In the genomic region with DNA sequence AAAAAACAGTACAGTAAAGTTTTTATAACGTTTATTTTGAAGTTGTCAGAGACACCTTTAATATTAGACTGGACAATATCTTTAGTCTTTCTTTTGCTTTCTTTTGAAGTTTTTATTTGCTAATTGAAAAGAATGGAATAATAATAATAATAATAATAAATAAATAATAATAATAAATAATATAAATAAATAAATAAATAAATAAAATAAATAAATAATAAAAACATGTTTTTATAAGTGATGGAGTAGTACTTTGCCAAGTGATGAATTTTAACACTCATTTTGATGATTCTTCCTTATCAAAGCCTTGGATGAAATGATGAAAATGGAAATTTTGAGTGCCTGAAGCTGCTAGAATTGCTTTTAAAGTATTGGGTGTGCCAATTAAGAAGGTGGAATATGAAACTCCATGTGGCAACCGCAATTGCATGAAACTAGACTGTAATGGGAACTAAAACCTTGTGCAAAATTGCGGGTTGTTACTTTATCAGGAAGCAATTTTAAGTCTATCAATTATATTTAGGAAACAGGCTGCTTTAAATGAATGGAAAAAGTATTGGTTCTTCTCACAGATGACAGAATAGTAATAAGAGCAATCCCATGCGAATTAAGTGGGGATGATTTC, we compare ENCODE assay signal across 9 cellular contexts. TPM values are rescaled to one million over a fixed set of nuclear protein-coding genes. Genes with fewer than 3 reads are reported as not detected.
DNase-seq lines count a peak whose midpoint lies in the region; ATAC-seq, FAIRE-seq and TF ChIP-seq lines count a peak whose summit lies in the region.
"Had no signal": no experiment of that assay in that cellular context is flagged by ENCODE, and none has a peak within 500 bp of the region (broad histone marks: within the 10 kb centered on the region; RNA-seq: fewer than 3 reads in every experiment).

No MANE protein-coding gene starts in this region.

- peak overlapping the region; percentile 72 for H3K27ac Mint-ChIP-seq in chondrocyte (ENCODE audit: unreplicated experiment)

- H3K27me3 ChIP-seq in PC-9 (ENCODE audit: insufficient read depth, low read depth): no peaks in the 10 kb centered on the region
- H3K27me3 ChIP-seq: MG63 had no signal

- H3K27me3 Mint-ChIP-seq in chondrocyte (ENCODE audit: low read depth): no peaks in the 10 kb centered on the region

- H3K4me3 Mint-ChIP-seq in chondrocyte (ENCODE audit: unreplicated experiment): peak overlapping the region; percentile 22

- H3K9me2 ChIP-seq in PC-9 (ENCODE audit: insufficient read depth): no peaks in the 10 kb centered on the region

- H3K4me1 ChIP-seq in PC-9 (replicated peaks; ENCODE audit: insufficient read depth): peaks cover 22% of the 10 kb centered on the region

- peaks cover 12% of the 10 kb centered on the region; the same call in 1 of the 2 replicates for H3F3A ChIP-seq in PC-9 (ENCODE audit: insufficient read depth, low read depth)

- no TSS peak for BruUV-seq in PC-9 (replicated peaks; lab: Mats Ljungman, UMichigan)

- ATAC-seq in GM18519 (IDR thresholded peaks at IDR 0.05; ENCODE audit: low FRiP score, unreplicated experiment): no peak

- peak overlapping the region; percentile 16 for H3K4me3 ChIP-seq in retinal pigment epithelial cell (ENCODE audit: low read length)
- no peak overlapping the region for H3K4me3 ChIP-seq in PC-9

- intact Hi-C loops in PC-9 (cut with micrococcal nuclease; ENCODE audit: unreplicated experiment): loop anchor here (2.0 to 10.0 kb wide), 2 partner anchors 49 to 1011 kb away; a partner anchor contains a TSS

- FAIRE-seq in GM12892 (lab: Jason Lieb, UNC): peak; percentile 48

- peaks cover 33% of the 10 kb centered on the region for H3K36me3 Mint-ChIP-seq in chondrocyte (ENCODE audit: low read depth)

- POLR2A ChIA-PET in PC-9 (lab: Charles Lee; ENCODE audit: unreplicated experiment): interaction anchor here (1.1 kb wide), 1 partner anchor 19 kb away, joined by 4 read pairs; no protein-coding TSS in a partner anchor

- no peak for TF ChIP-seq CTCF in chondrocyte (IDR thresholded peaks at IDR 0.05)
- TF ChIP-seq CTCF in retinal pigment epithelial cell (conservative IDR thresholded peaks at IDR 0.05; ENCODE audit: low read depth, low read length): no peak
- no peak for TF ChIP-seq CTCF in PC-9 (conservative IDR thresholded peaks at IDR 0.05)

- peaks cover 61% of the 10 kb centered on the region for H3K4me1 Mint-ChIP-seq in chondrocyte (ENCODE audit: low read depth)

- no peaks in the 10 kb centered on the region for H3K9me3 Mint-ChIP-seq in chondrocyte (ENCODE audit: low read depth)
- H3K9me3 Mint-ChIP-seq: activated naive CD4-positive, alpha-beta T cell treated with anti-CD3 and anti-CD28 coated beads, Interleukin-2, amount 50 U/mL, for 72 hours had no signal

- no peak overlapping the region; the same call in 1 of the 2 replicates for H3K4me2 ChIP-seq in PC-9

- no peak overlapping the region for H3K27ac ChIP-seq in PC-9

- no peak for TF ChIP-seq POLR2A in GM12892 (IDR thresholded peaks at IDR 0.05; ENCODE audit: low read depth, low read length)

- H3K36me3 ChIP-seq in PC-9 (ENCODE audit: low read depth): 0 out of 2 replicates have a peak, but pooled peaks cover 3% of the 10 kb centered on the region

- peaks cover 15% of the 10 kb centered on the region; the same call in 1 of the 2 replicates for H3K79me2 ChIP-seq in PC-9 (ENCODE audit: low read depth)

- CTCF ChIA-PET in PC-9 (lab: Charles Lee): interaction anchor here (0.5 kb wide), 1 partner anchor 48 kb away, joined by 3 read pairs; no protein-coding TSS in a partner anchor

- H3K9me3 ChIP-seq in PC-9 (ENCODE audit: insufficient read depth, low read depth): peaks cover 11% of the 10 kb centered on the region
- H3K9me3 ChIP-seq: MG63 had no signal

- no peak overlapping the region for H2AFZ ChIP-seq in PC-9

- no peak for DNase-seq in GM12892 (ENCODE audit: insufficient read length)
- DNase-seq in NOMO-1 treated with dmso at 0.1 percent for 144 hours (lab: John Stamatoyannopoulos, UW; ENCODE audit: unreplicated experiment): peak; percentile 25
- DNase-seq in chondrocyte (ENCODE audit: low spot score): no peak
- no peak for DNase-seq in retinal pigment epithelial cell (ENCODE audit: low read depth)
- no peak for DNase-seq in activated gamma-delta T cell (lab: John Stamatoyannopoulos, UW)
- no peak for DNase-seq in PC-9
- DNase-seq: MG63 had no signal

- no peaks in the 10 kb centered on the region for H4K20me1 ChIP-seq in PC-9 (ENCODE audit: insufficient read depth)

RNA-seq across cellular contexts. Expression of a gene that starts 4.4 kb away (rescaled TPM):
- polyA plus RNA-seq in GM12892 (2012; ENCODE audit: missing spikeins): 3.1 TPM
- total RNA-seq in chondrocyte (294 to 376 TPM (median 369 TPM) in 3 replicates), PC-9 (2021) (653 and 753 TPM in 2 replicates)
